10 cellular contexts compared by ENCODE assay signal in genomic region chr1:182617734-182618288, GRCh38. TPM values are rescaled to one million over a fixed set of nuclear protein-coding genes. Genes with fewer than 3 reads are reported as not detected.
DNase-seq lines count a peak whose midpoint lies in the region; TF ChIP-seq lines count a peak whose summit lies in the region.
"Had no signal": no experiment of that assay in that cellular context is flagged by ENCODE, and none has a peak within 500 bp of the region (broad histone marks: within the 10 kb centered on the region; RNA-seq: fewer than 3 reads in every experiment).

No MANE protein-coding gene starts in this region.

- H3K27me3 ChIP-seq in endodermal cell (ENCODE audit: control insufficient read depth, insufficient read depth, low read length, poor library complexity, severe bottlenecking), result no peaks in the 10 kb centered on the region

- H3K4me3 ChIP-seq in endodermal cell (ENCODE audit: low read length), result no peak overlapping the region
- H3K4me3 ChIP-seq: prostate gland had no signal

- no peak overlapping the region for H3K4me3 Mint-ChIP-seq in endodermal cell

- TF ChIP-seq CTCF in endodermal cell (conservative IDR thresholded peaks at IDR 0.05), result no peak

- no peaks in the 10 kb centered on the region for H3K27me3 Mint-ChIP-seq in endodermal cell (ENCODE audit: insufficient read depth)

- no peaks in the 10 kb centered on the region for H3K36me3 Mint-ChIP-seq in endodermal cell (ENCODE audit: low read depth)

- peaks cover 48% of the 10 kb centered on the region for H3K4me1 Mint-ChIP-seq in endodermal cell

- H3K9me3 ChIP-seq in endodermal cell (ENCODE audit: control insufficient read depth, low read length), result peaks cover 6% of the 10 kb centered on the region
- H3K9me3 ChIP-seq: prostate gland had no signal

- H3K9ac ChIP-seq in endodermal cell (ENCODE audit: extremely low read depth, low read length, poor library complexity, severe bottlenecking), result no peak overlapping the region

- no peaks in the 10 kb centered on the region for H3K9me3 Mint-ChIP-seq in endodermal cell

- 35 to 39% methylated on average over 5 to 6 of the region's 6 CpGs for WGBS in endodermal cell (ENCODE audit: insufficient coverage in 1 of 2, insufficient read length in 1 of 2), 2 experiments

- H3K36me3 ChIP-seq in endodermal cell (ENCODE audit: control insufficient read depth, insufficient read depth, low read length), result no peaks in the 10 kb centered on the region
- H3K36me3 ChIP-seq: prostate gland had no signal

- no peak overlapping the region for H3K27ac Mint-ChIP-seq in endodermal cell

- peak overlapping the region; percentile 21 for H3K27ac ChIP-seq in endodermal cell (ENCODE audit: low read depth, low read length)
- H3K27ac ChIP-seq: prostate gland had no signal

- DNase-seq in NCI-H345 (lab: John Stamatoyannopoulos, UW) (peak; percentile 34), NCI-H345 treated with DMSO at 0.1 percent for 48 hours (lab: John Stamatoyannopoulos, UW; ENCODE audit: unreplicated experiment) (no peak), NCI-H510A (lab: John Stamatoyannopoulos, UW) (peak; percentile 50), endodermal cell (peak; percentile 74), renal cortical epithelial cell (ENCODE audit: low read depth) (peak; percentile 43), cerebellar nuclear complex (lab: John Stamatoyannopoulos, UW) (no peak), GM19240 (ENCODE audit: insufficient read length, low spot score) (no peak), NCI-H187 (lab: John Stamatoyannopoulos, UW) (no peak)
- DNase-seq: T1000 had no signal

- peaks cover 15% of the 10 kb centered on the region for H3K4me1 ChIP-seq in endodermal cell (ENCODE audit: control insufficient read depth, insufficient read depth, low read length)

RNA-seq across cellular contexts. Expression of gene RGS16, which starts 13.6 kb away (rescaled TPM):
- total RNA-seq in endodermal cell (10 to 100 TPM; 14.8 to 19.4 TPM), renal cortical epithelial cell (under 0.01 TPM in 1 of 2 replicates, not detected in the other)
- 42.3 TPM for polyA plus RNA-seq in endodermal cell (2013, experiment 1 of 2)
- 38.7 TPM for polyA plus RNA-seq in endodermal cell (2013, experiment 2 of 2)

RNA-seq across cellular contexts. Expression of gene RNASEL, which starts 28.8 kb away (rescaled TPM):
- total RNA-seq in endodermal cell (1 to 10 TPM; 2.6 to 3.1 TPM), renal cortical epithelial cell (7.8 and 16.0 TPM in 2 replicates)
- polyA plus RNA-seq in endodermal cell (2013, experiment 1 of 2), result 2.2 TPM
- 2.4 TPM for polyA plus RNA-seq in endodermal cell (2013, experiment 2 of 2)

Comparison
In these comparisons a context has a peak if more than half of its experiments do, and no peak if none do; other contexts are left out.
1. DNase-seq: peak in NCI-H345 (single experiment), NCI-H510A (single experiment), endodermal cell (single experiment) and renal cortical epithelial cell (single experiment); none in NCI-H345 treated with DMSO at 0.1 percent for 48 hours (single experiment), cerebellar nuclear complex (0 of 2), GM19240 (single experiment) and NCI-H187 (0 of 2).
2. RNA of gene RGS16, which starts 13.6 kb away (total RNA-seq): 14.8 to 19.4 TPM in endodermal cell; under 0.01 TPM in renal cortical epithelial cell; every median in the first group is over 10 times any median in the second.